Comparison of ENCODE assay signal across 13 cellular contexts in the genomic region with DNA sequence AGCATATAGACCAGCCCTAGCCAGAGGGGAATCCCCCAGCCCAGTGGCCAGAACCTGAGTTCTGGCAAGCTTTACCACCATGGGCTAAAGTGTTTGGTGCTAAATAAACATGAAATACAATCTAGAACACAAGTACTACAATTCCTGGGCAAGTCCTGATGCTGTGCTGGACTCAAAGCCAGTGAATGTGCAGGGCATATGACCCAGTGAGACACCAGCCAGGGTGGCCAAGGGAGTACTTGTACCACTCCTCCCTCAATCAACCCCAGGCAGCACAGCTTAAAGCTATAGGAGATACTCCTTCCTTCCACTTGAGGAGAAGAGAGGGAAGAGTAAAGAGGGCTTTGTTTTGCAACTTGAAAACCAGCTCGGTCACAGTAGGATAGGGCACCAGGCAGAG.
"Had no signal": no experiment of that assay in that cellular context is flagged by ENCODE, and none has a peak within 500 bp of the region (broad histone marks: within the 10 kb centered on the region; RNA-seq: fewer than 3 reads in every experiment).

No MANE protein-coding gene starts in this region.

- H3K4me1 ChIP-seq: neural progenitor cell, right lobe of liver had no signal

- H3K9me3 ChIP-seq: gastrocnemius medialis, right lobe of liver had no signal

- DNase-seq: dorsolateral prefrontal cortex; effector CD4-positive, alpha-beta T cell; head of caudate nucleus; kidney; right lobe of liver; small intestine; stimulated activated CD4-positive, alpha-beta T cell treated with anti-CD3 and anti-CD28 coated beads, Interleukin-15, amount 100 ng/mL, for 24 hours; stimulated activated CD4-positive, alpha-beta T cell treated with anti-CD3 and anti-CD28 coated beads, Interleukin-2, amount 100 ng/mL, for 48 hours; stimulated activated naive B cell treated with anti-CD40 and anti-IgM and Interleukin-4, amounts not matched to agents 10 μg/mL and 1 μg/mL and 100 μg/mL, for 72 hours; trophoblast cell had no signal

- H3K27ac ChIP-seq: dorsolateral prefrontal cortex, neural progenitor cell, right lobe of liver had no signal

- H3K4me3 ChIP-seq: dorsolateral prefrontal cortex, gastrocnemius medialis, lung, neural progenitor cell, right lobe of liver had no signal

- H3K27me3 ChIP-seq: dorsolateral prefrontal cortex, gastrocnemius medialis, neural progenitor cell, right lobe of liver had no signal

- FAIRE-seq: kidney, small intestine had no signal

- H3K36me3 ChIP-seq: gastrocnemius medialis, right lobe of liver had no signal

- H3K9ac ChIP-seq: neural progenitor cell had no signal
